Comparison of ENCODE assay signal across 8 cellular contexts in genomic region chr1:226121587-226122400, GRCh38. TPM values are rescaled to one million over a fixed set of nuclear protein-coding genes. Genes with fewer than 3 reads are reported as not detected.
A peak's percentile ranks its signal among the peaks of the same experiment; 100 is the strongest.
DNase-seq lines count a peak whose midpoint lies in the region; ATAC-seq and TF ChIP-seq lines count a peak whose summit lies in the region.

No MANE protein-coding gene starts in this region.

- H2BK5ac ChIP-seq in IMR-90 (ENCODE audit: low read depth, low read length, poor library complexity, severe bottlenecking), result no peak overlapping the region

- in situ Hi-C loops in IMR-90 (cut with MboI; ENCODE audit: low sequenced_read_pairs), result no loop called here

- H4K20me1 ChIP-seq in DND-41 (ENCODE audit: insufficient read depth, low read length) (peaks cover 7% of the 10 kb centered on the region), IMR-90 (ENCODE audit: insufficient read depth, low read length) (no peaks in the 10 kb centered on the region)

- H3K9ac ChIP-seq in DND-41 (ENCODE audit: low read depth, low read length) (peak overlapping the region; percentile 65), IMR-90 (ENCODE audit: low read depth, low read length) (peak overlapping the region; percentile 48; the same call in 1 of the 2 replicates), parathyroid adenoma (no peak overlapping the region)

- dilution Hi-C loops in IMR-90 (cut with HindIII; ENCODE audit: low sequenced_read_pairs, unreplicated experiment), result no loop called here

- intact Hi-C loops in IMR-90 (cut with micrococcal nuclease), result loop anchor here (1.0 to 10.0 kb wide), 3 partner anchors 29 to 253 kb away; no protein-coding TSS in a partner anchor
- intact Hi-C loops in head of caudate nucleus (cut with DNase I), result loop anchor here (5.0 to 10.0 kb wide), 4 partner anchors 59 to 213 kb away; partner anchors contain the start of genes ACBD3, H3-3A and SDE2

- H2AFZ ChIP-seq in DND-41 (ENCODE audit: low read depth, low read length) (peak overlapping the region; percentile 89), IMR-90 (replicated peaks; ENCODE audit: low read length, poor library complexity) (peak overlapping the region; percentile 99), parathyroid adenoma (peak overlapping the region; percentile 92)

- TF ChIP-seq CTCF in DND-41 (IDR thresholded peaks at IDR 0.05; ENCODE audit: borderline replicate concordance, extremely low read depth, low read length, poor library complexity, severe bottlenecking) (peak; percentile 88), IMR-90 (conservative IDR thresholded peaks at IDR 0.05; ENCODE audit: low read depth, low read length) (peak; percentile 78), parathyroid adenoma (IDR thresholded peaks at IDR 0.05) (peak; percentile 48)

- H3K27me3 ChIP-seq in DND-41 (ENCODE audit: insufficient read depth, low read length, poor library complexity) (peaks cover 19% of the 10 kb centered on the region), IMR-90 (ENCODE audit: control insufficient read depth, insufficient read depth, low read length) (peaks cover 3% of the 10 kb centered on the region; the same call in 1 of the 2 replicates), parathyroid adenoma (ENCODE audit: control insufficient read depth, insufficient read depth, low read length) (no peaks in the 10 kb centered on the region)

- H3K36me3 ChIP-seq in DND-41 (ENCODE audit: insufficient read depth, low read length), result no peaks in the 10 kb centered on the region
- no peaks in the 10 kb centered on the region for H3K36me3 ChIP-seq in IMR-90 (ENCODE audit: control insufficient read depth, insufficient read depth, low read length)
- H3K36me3 ChIP-seq in parathyroid adenoma (ENCODE audit: control insufficient read depth, insufficient read depth, low read length), result no peaks in the 10 kb centered on the region

- no peaks in the 10 kb centered on the region for H3K79me1 ChIP-seq in IMR-90 (ENCODE audit: low read depth in 1 of 2, low read length in 2 of 2)

- peak overlapping the region; percentile 55 to 89; a peak in 1 of 4 replicates for H4K8ac ChIP-seq in IMR-90 (ENCODE audit: low read depth in 2 of 2, low read length in 2 of 2)

- no peak overlapping the region for H3K18ac ChIP-seq in IMR-90 (ENCODE audit: low read depth, low read length)

- WGBS in IMR-90 (ENCODE audit: extremely low coverage in 2 of 2, insufficient read length in 1 of 2), 2 experiments, result 1% methylated on average over 44 of the region's 104 CpGs; no CpG with 5 or more reads in 1 of the 2 experiments

- H3K4me2 ChIP-seq in DND-41 (ENCODE audit: insufficient read depth, low read length) (peak overlapping the region; percentile 99), IMR-90 (ENCODE audit: low read depth, low read length) (peak overlapping the region; percentile 93), parathyroid adenoma (ENCODE audit: low read length) (peak overlapping the region; percentile 81)

- H4K5ac ChIP-seq in IMR-90 (ENCODE audit: low read depth, low read length), result no peak overlapping the region; the same call in 1 of the 2 replicates

- no peak for TF ChIP-seq POLR2A in IMR-90 (IDR thresholded peaks at IDR 0.05; ENCODE audit: low read depth, low read length)

- H3K4me3 ChIP-seq in DND-41 (ENCODE audit: low read depth in 1 of 2, low read length in 2 of 2), result peak overlapping the region; percentile 17 to 60; a peak in 3 of 4 replicates
- peak overlapping the region; percentile 66 for H3K4me3 ChIP-seq in IMR-90 (ENCODE audit: insufficient read depth, low read depth, low read length)
- peak overlapping the region; percentile 56 for H3K4me3 ChIP-seq in parathyroid adenoma (ENCODE audit: low read depth, low read length)

- H3K14ac ChIP-seq in IMR-90 (replicated peaks; ENCODE audit: low read depth, low read length), result peak overlapping the region; percentile 82; the same call in 1 of the 2 replicates

- H2BK120ac ChIP-seq in IMR-90 (ENCODE audit: low read depth, low read length), result peak overlapping the region; percentile 57; the same call in 1 of the 2 replicates

- H2BK15ac ChIP-seq in IMR-90 (ENCODE audit: low read depth, low read length), result no peak overlapping the region

- BruUV-seq in IMR-90 (replicated peaks; lab: Mats Ljungman, UMichigan), result no TSS peak

- POLR2A ChIA-PET in IMR-90 (lab: Charles Lee; ENCODE audit: unreplicated experiment), result no interaction called here

- no peak overlapping the region for H2AK5ac ChIP-seq in IMR-90 (ENCODE audit: low read depth, low read length)

- no peak overlapping the region for H2BK20ac ChIP-seq in IMR-90 (ENCODE audit: low read depth, low read length)

- H3K9me3 ChIP-seq in DND-41 (ENCODE audit: insufficient read depth, low read length, severe bottlenecking), result no peaks in the 10 kb centered on the region
- H3K9me3 ChIP-seq in IMR-90 (ENCODE audit: control insufficient read depth, insufficient read depth, low read length), result no peaks in the 10 kb centered on the region
- H3K9me3 ChIP-seq in parathyroid adenoma (ENCODE audit: control insufficient read depth, low read length), result no peaks in the 10 kb centered on the region

- peak; percentile 77 for ATAC-seq in DND-41 (ENCODE audit: insufficient read depth, low read depth)
- ATAC-seq in GM21526 (IDR thresholded peaks at IDR 0.05; ENCODE audit: low FRiP score, unreplicated experiment), result peak; percentile 47
- ATAC-seq in IMR-90 (ENCODE audit: low read depth), result peak; percentile 88

- H3K56ac ChIP-seq in IMR-90 (ENCODE audit: extremely low read depth, insufficient read depth, low read length), result no peak overlapping the region; the same call in 1 of the 2 replicates

- H3K4me1 ChIP-seq in DND-41 (ENCODE audit: insufficient read depth, low read length), result peaks cover 42% of the 10 kb centered on the region
- H3K4me1 ChIP-seq in IMR-90 (ENCODE audit: control insufficient read depth, insufficient read depth, low read length), result peaks cover 2% of the 10 kb centered on the region; the same call in 1 of the 2 replicates
- no peaks in the 10 kb centered on the region for H3K4me1 ChIP-seq in parathyroid adenoma

- peak; percentile 66 for TF ChIP-seq RAD21 in IMR-90 (IDR thresholded peaks at IDR 0.05; ENCODE audit: low read length)

- H3K27ac ChIP-seq in DND-41 (ENCODE audit: low read length), result peak overlapping the region; percentile 56; the same call in 1 of the 2 replicates
- H3K27ac ChIP-seq in IMR-90 (ENCODE audit: insufficient read depth, low read length), result peak overlapping the region; percentile 46; the same call in 1 of the 2 replicates
- no peak overlapping the region for H3K27ac ChIP-seq in parathyroid adenoma

- H3K79me2 ChIP-seq in DND-41 (ENCODE audit: insufficient read depth, low read length), result no peaks in the 10 kb centered on the region
- H3K79me2 ChIP-seq in parathyroid adenoma, result no peaks in the 10 kb centered on the region

- H3K23ac ChIP-seq in IMR-90 (ENCODE audit: low read depth, low read length), result 0 out of 2 replicates have a peak overlapping the region, but pooled peaks have one; percentile 78

- H3K9me1 ChIP-seq in IMR-90 (ENCODE audit: insufficient read depth, low read length), result no peaks in the 10 kb centered on the region

- H2AK9ac ChIP-seq in IMR-90 (replicated peaks; ENCODE audit: low read depth, low read length, poor library complexity), result peak overlapping the region; percentile 79

- peak overlapping the region; percentile 82 for H3K4ac ChIP-seq in IMR-90 (ENCODE audit: low read depth, low read length)

- DNase-seq in DND-41 (peak; percentile 80), IMR-90 (peak; percentile 26), RPMI7951 (ENCODE audit: low read depth) (peak; percentile 37), head of caudate nucleus (peak in 40 of 42 donors; percentile 23 to 85 (median 68)), ureter (ENCODE audit: low spot score) (peak; percentile 66)
- DNase-seq in activated effector memory CD4-positive, alpha-beta T cell treated with anti-CD3 and anti-CD28 coated beads, Interleukin-2, amount 50 U/mL, for 16 hours, result peak; percentile 91

- CTCF ChIA-PET in IMR-90 (lab: Yijun Ruan, JAX), result interaction anchor here (2.2 kb wide), 1 partner anchor 57 kb away, joined by 11 read pairs; no protein-coding TSS in a partner anchor

- H4K91ac ChIP-seq in IMR-90 (ENCODE audit: insufficient read depth, low read depth, low read length), result no peak overlapping the region; the same call in 1 of the 2 replicates

TF ChIP-seq in IMR-90, 13 proteins besides CTCF, POLR2A, EP300 and RAD21 (continues in another document):
- TF ChIP-seq SMC3 (IDR thresholded peaks at IDR 0.05; ENCODE audit: low read depth, low read length), result peak; percentile 74
- TF ChIP-seq BHLHE40 (IDR thresholded peaks at IDR 0.05; ENCODE audit: low read depth, low read length), result no peak
- TF ChIP-seq CHD1 (IDR thresholded peaks at IDR 0.05; ENCODE audit: low read depth, low read length), result no peak
- no peak for TF ChIP-seq RFX5 (IDR thresholded peaks at IDR 0.05; ENCODE audit: low read depth, low read length)
- TF ChIP-seq FOS (IDR thresholded peaks at IDR 0.05; ENCODE audit: low read depth, low read length), result no peak
- peak; percentile 70; the same call in 1 of the 2 replicates for TF ChIP-seq MAZ (IDR thresholded peaks at IDR 0.05; ENCODE audit: borderline replicate concordance, low read depth, low read length)
- TF ChIP-seq NFE2L2 (IDR thresholded peaks at IDR 0.05; ENCODE audit: low read depth, low read length), result no peak
- TF ChIP-seq MXI1 (IDR thresholded peaks at IDR 0.05; ENCODE audit: borderline replicate concordance, low read depth, low read length), result no peak
- TF ChIP-seq ELK1 (IDR thresholded peaks at IDR 0.05; ENCODE audit: borderline replicate concordance, low read depth, low read length), result no peak
- no peak for TF ChIP-seq RCOR1 (IDR thresholded peaks at IDR 0.05; ENCODE audit: insufficient replicate concordance, low read length)
- no peak for TF ChIP-seq MAFK (IDR thresholded peaks at IDR 0.05; ENCODE audit: low read depth, low read length)

RNA-seq across cellular contexts. Expression of gene H3-3A, which starts 59.3 kb away (rescaled TPM):
- 171 and 188 TPM in 2 replicates for total RNA-seq in IMR-90 (2012; rRNA removed)
- 253 and 256 TPM in 2 replicates for polyA plus RNA-seq in IMR-90 (2012; rRNA removed)
- polyA plus RNA-seq in IMR-90 (2012; cell fraction: cytosol; rRNA removed), result 141 and 209 TPM in 2 replicates
- 46.9 and 78.7 TPM in 2 replicates for polyA plus RNA-seq in IMR-90 (2012; cell fraction: nucleus; rRNA removed; ENCODE audit: low replicate concordance)
- 376 and 427 TPM in 2 replicates for total RNA-seq in RPMI7951 (2014; rRNA removed; shearing (Covaris generic))
- 501 TPM for total RNA-seq in ureter

Comparison
In these comparisons a context has a peak if more than half of its experiments do, and no peak if none do; other contexts are left out.
1. DNase-seq: peak in every context shown above with its lines; median percentile 91 in activated effector memory CD4-positive, alpha-beta T cell treated with anti-CD3 and anti-CD28 coated beads, Interleukin-2, amount 50 U/mL, for 16 hours; 80 in DND-41; 68 in head of caudate nucleus; 66 in ureter; 37 in RPMI7951; 26 in IMR-90.